ENCODE assay signal across 25 cellular contexts in the genomic region with DNA sequence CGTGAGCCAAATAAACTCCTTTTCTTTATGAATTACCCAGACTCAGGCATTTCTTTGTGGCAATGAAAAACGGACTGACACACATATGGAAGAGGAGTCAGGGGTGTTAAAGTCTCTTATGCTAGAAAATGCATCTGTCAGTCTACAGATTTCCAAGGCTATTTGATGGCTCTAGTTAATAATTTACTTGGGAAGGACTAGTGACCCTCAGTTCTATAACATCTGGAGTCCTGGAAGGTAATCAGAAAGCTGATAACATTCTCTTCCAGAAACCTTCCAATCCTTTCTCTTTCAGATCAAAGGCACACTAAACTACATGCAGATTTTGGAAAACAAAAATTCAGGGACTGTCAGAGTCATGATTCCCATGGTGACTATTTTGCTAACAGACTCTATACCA.
"Had no signal": no experiment of that assay in that cellular context is flagged by ENCODE, and none has a peak within 500 bp of the region (broad histone marks: within the 10 kb centered on the region; RNA-seq: fewer than 3 reads in every experiment).

No MANE protein-coding gene starts in this region.

- H3K9me3 Mint-ChIP-seq: dendritic cell treated with granulocyte-macrophage colony-stimulating factor and Interleukin-4, amounts not matched to agents 40 ng/mL and 50 ng/mL, for 4 days; memory B cell; natural killer cell treated with Interleukin-12 subunit alpha and Interleukin-12 subunit beta and Interleukin-15 and Interleukin-18, amount 100 ng/mL, for 72 hours; stimulated activated naive CD8-positive, alpha-beta T cell treated with anti-CD3 and anti-CD28 coated beads, Interleukin-15, amount 100 ng/mL, for 72 hours had no signal

- FAIRE-seq: kidney had no signal

- H3K4me3 Mint-ChIP-seq: dendritic cell treated with granulocyte-macrophage colony-stimulating factor and Interleukin-4, amounts not matched to agents 40 ng/mL and 50 ng/mL, for 4 days; endodermal cell; memory B cell; naive B cell; natural killer cell treated with Interleukin-12 subunit alpha and Interleukin-12 subunit beta and Interleukin-15 and Interleukin-18, amount 100 ng/mL, for 72 hours; neural crest cell; stimulated activated naive CD8-positive, alpha-beta T cell treated with anti-CD3 and anti-CD28 coated beads, Interleukin-15, amount 100 ng/mL, for 72 hours had no signal

- H3K27me3 ChIP-seq: colonic mucosa, gastrocnemius medialis, right atrium auricular region, sigmoid colon, spleen, suprapubic skin, transverse colon, vagina had no signal

- H3K9me3 ChIP-seq: colonic mucosa, gastrocnemius medialis, prostate gland, right atrium auricular region, sigmoid colon, spleen, suprapubic skin, transverse colon, vagina had no signal

- H3K27me3 Mint-ChIP-seq: dendritic cell treated with granulocyte-macrophage colony-stimulating factor and Interleukin-4, amounts not matched to agents 40 ng/mL and 50 ng/mL, for 4 days; naive B cell; stimulated activated naive CD8-positive, alpha-beta T cell treated with anti-CD3 and anti-CD28 coated beads, Interleukin-15, amount 100 ng/mL, for 72 hours had no signal

- H3K4me3 ChIP-seq: colonic mucosa, gastrocnemius medialis, lung, prostate gland, right atrium auricular region, sigmoid colon, spleen, suprapubic skin, transverse colon, vagina had no signal

- H3K4me1 Mint-ChIP-seq: endodermal cell; memory B cell; naive B cell; stimulated activated naive CD8-positive, alpha-beta T cell treated with anti-CD3 and anti-CD28 coated beads, Interleukin-15, amount 100 ng/mL, for 72 hours had no signal

- ATAC-seq: esophagus mucosa; gastrocnemius medialis; left lobe of liver; natural killer cell treated with Interleukin-12 subunit alpha and Interleukin-12 subunit beta and Interleukin-15 and Interleukin-18, amount 100 ng/mL, for 72 hours; stimulated activated naive CD8-positive, alpha-beta T cell treated with anti-CD3 and anti-CD28 coated beads, Interleukin-15, amount 100 ng/mL, for 72 hours had no signal

- DNase-seq: colonic mucosa; effector CD8-positive, alpha-beta T cell; endodermal cell; foreskin fibroblast; gastrocnemius medialis; head of caudate nucleus; kidney; naive B cell; sigmoid colon; spleen; stimulated activated naive CD4-positive, alpha-beta T cell; stimulated activated naive CD8-positive, alpha-beta T cell treated with anti-CD3 and anti-CD28 coated beads, Interleukin-15, amount 100 ng/mL, for 72 hours; transverse colon had no signal

- H3K27ac Mint-ChIP-seq: dendritic cell treated with granulocyte-macrophage colony-stimulating factor and Interleukin-4, amounts not matched to agents 40 ng/mL and 50 ng/mL, for 4 days; endodermal cell; memory B cell; naive B cell; natural killer cell treated with Interleukin-12 subunit alpha and Interleukin-12 subunit beta and Interleukin-15 and Interleukin-18, amount 100 ng/mL, for 72 hours had no signal

- H3K27ac ChIP-seq: colonic mucosa, epithelial cell of prostate, gastrocnemius medialis, prostate gland, right atrium auricular region, sigmoid colon, spleen, suprapubic skin, transverse colon, vagina had no signal

- H3K4me1 ChIP-seq: colonic mucosa, prostate gland, spleen, suprapubic skin, transverse colon, vagina had no signal

- H3K36me3 ChIP-seq: colonic mucosa, gastrocnemius medialis, prostate gland, right atrium auricular region, sigmoid colon, spleen, suprapubic skin, transverse colon, vagina had no signal

- H3K36me3 Mint-ChIP-seq: memory B cell; naive B cell; natural killer cell treated with Interleukin-12 subunit alpha and Interleukin-12 subunit beta and Interleukin-15 and Interleukin-18, amount 100 ng/mL, for 72 hours had no signal
